Comparison of ENCODE assay signal across 8 cellular contexts in genomic region chr1:16904560-16905111, GRCh38. TPM values are rescaled to one million over a fixed set of nuclear protein-coding genes. Genes with fewer than 3 reads are reported as not detected.
DNase-seq lines count a peak whose midpoint lies in the region; ATAC-seq, FAIRE-seq and TF ChIP-seq lines count a peak whose summit lies in the region.

No MANE protein-coding gene starts in this region.

- peak overlapping the region; percentile 50 for H3K4me3 ChIP-seq in GM12875 (ENCODE audit: low read depth, low read length)
- peak overlapping the region; percentile 67 for H3K4me3 ChIP-seq in right cardiac atrium (ENCODE audit: low read length)
- peak overlapping the region; percentile 81 for H3K4me3 ChIP-seq in psoas muscle

- peak; percentile 87 for ATAC-seq in HG02852 (IDR thresholded peaks at IDR 0.05; ENCODE audit: unreplicated experiment)
- ATAC-seq in right cardiac atrium: peak; percentile 100
- peak; percentile 97 to 99 (median 98) for ATAC-seq in psoas muscle

- H3K9me3 ChIP-seq in right cardiac atrium (ENCODE audit: control insufficient read depth, low read length) (peaks cover 2% of the 10 kb centered on the region), psoas muscle (no peaks in the 10 kb centered on the region)

- DNase-seq in NCI-H1436 treated with DMSO at 0.1 percent for 48 hours (lab: John Stamatoyannopoulos, UW) (peak; percentile 90), SW480 (ENCODE audit: low spot score) (peak; percentile 97), amygdala (lab: John Stamatoyannopoulos, UW) (peak; percentile 92 to 100 (median 99)), right cardiac atrium (peak; percentile 98 to 99 (median 99)), psoas muscle (peak; percentile 99), urothelium cell line (ENCODE audit: low spot score) (peak; percentile 89)

- WGBS in right cardiac atrium: under 1% methylated on average over 27 of the region's 27 CpGs
- 0% methylated on average over 27 of the region's 27 CpGs for WGBS in psoas muscle, 3 donors

- no peak for FAIRE-seq in urothelium cell line (lab: Jason Lieb, UNC)

- TF ChIP-seq CTCF in GM12875 (IDR thresholded peaks at IDR 0.05; ENCODE audit: borderline replicate concordance, insufficient read depth, low read depth, low read length) (no peak), psoas muscle (IDR thresholded peaks at IDR 0.05) (no peak)

- intact Hi-C loops in right cardiac atrium (cut with DNase I) (no loop called here), psoas muscle (cut with DNase I) (loop anchor here in 1 of 2 donors (10.0 kb wide), 1 partner anchor 390 kb away; the partner anchor contains the start of gene RNU1-1)

- no peaks in the 10 kb centered on the region for H3K36me3 ChIP-seq in psoas muscle (ENCODE audit: insufficient read depth in 1 of 2, low read depth in 1 of 2)

- H3K27ac ChIP-seq in right cardiac atrium (ENCODE audit: low read length) (peak overlapping the region; percentile 100), psoas muscle (peak overlapping the region; percentile 100)

- H3K4me1 ChIP-seq in right cardiac atrium (ENCODE audit: control insufficient read depth, insufficient read depth, low read length) (no peaks in the 10 kb centered on the region), psoas muscle (peaks cover 10% of the 10 kb centered on the region)

- H3K27me3 ChIP-seq in right cardiac atrium (ENCODE audit: control insufficient read depth, insufficient read depth) (no peaks in the 10 kb centered on the region), psoas muscle (ENCODE audit: insufficient read depth in 3 of 3, low read length in 2 of 3) (no peaks in the 10 kb centered on the region)

RNA-seq across cellular contexts. Expression of gene RNU1-2, which starts 8.9 kb away (rescaled TPM):
- total RNA-seq in right cardiac atrium (1,000 to 10,000 TPM; 3,675 to 8,578 (median 7,073) TPM), psoas muscle (1,000 to 10,000 TPM; 1,264 to 5,208 (median 3,151) TPM)
- polyA plus RNA-seq in right cardiac atrium (not detected), psoas muscle (not detected)

RNA-seq across cellular contexts. Expression of gene CROCC, which starts 17.1 kb away (rescaled TPM):
- total RNA-seq in right cardiac atrium (10 to 100 TPM in 3 of 4 donors, 1 to 10 TPM in 1; 6.7 to 11.9 (median 10.8) TPM), psoas muscle (1 to 10 TPM; 3.1 to 6.4 (median 4.3) TPM)
- polyA plus RNA-seq in right cardiac atrium (14.6 TPM), psoas muscle (1 to 10 TPM; 3.6 to 6.5 (median 4.8) TPM)

Comparison
In these comparisons a context has a peak if more than half of its experiments do, and no peak if none do; other contexts are left out.
1. Peak in every context shown above with its lines: DNase-seq, ATAC-seq, H3K4me3 ChIP-seq and H3K27ac ChIP-seq.